Comparison of ENCODE assay signal across 8 cellular contexts in the genomic region with DNA sequence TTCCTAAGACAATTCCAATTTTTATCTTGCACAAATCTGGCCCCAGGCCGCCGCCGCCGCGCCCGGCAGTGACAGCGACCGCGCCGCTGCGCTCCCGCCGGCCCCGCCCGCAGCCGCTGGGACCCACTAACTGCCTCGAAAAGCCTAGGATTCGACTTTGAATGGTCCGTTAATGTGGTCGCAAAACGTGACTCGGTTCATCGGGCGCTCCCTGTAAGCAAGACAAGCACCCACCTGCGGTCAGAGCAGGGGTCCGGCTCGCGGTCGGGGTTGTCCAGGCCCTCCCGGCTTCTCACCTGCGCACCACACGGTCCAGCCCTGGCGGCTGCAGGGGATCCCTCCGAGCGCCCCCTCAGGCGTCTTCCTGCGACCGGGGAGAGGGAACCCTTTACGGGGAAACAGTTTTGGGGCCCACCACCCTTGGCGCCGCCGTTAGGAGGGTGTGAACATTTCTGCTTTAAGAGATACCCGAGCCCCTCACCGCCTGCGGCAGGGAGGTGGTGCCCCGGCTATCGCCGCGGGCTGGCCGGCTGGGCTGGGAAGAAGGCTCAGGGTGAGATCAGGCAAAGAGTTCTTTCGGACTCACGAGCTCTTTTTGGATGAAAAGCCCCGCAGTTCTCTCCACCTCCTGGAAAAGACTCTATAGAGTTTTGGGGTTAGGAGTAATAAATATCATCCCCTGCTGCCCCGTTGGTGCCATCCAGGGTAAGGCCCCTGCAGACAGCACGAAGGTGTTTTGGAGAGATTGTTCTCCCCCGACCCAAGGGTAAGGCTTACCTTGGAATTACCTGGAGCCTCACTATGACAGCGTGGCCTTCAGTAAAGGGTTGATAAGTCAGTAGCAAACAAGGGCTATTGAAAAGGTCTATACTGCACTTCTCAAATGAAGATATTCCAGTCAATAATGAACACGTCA. TPM values are rescaled to one million over a fixed set of nuclear protein-coding genes. Genes with fewer than 3 reads are reported as not detected.
DNase-seq lines count a peak whose midpoint lies in the region; ATAC-seq and TF ChIP-seq lines count a peak whose summit lies in the region.

No MANE protein-coding gene starts in this region.

- peak overlapping the region; percentile 31 to 80 for H3K4me3 Mint-ChIP-seq in CD14-positive monocyte
- peak overlapping the region; percentile 76 for H3K4me3 Mint-ChIP-seq in activated naive CD8-positive, alpha-beta T cell

- H3K27me3 Mint-ChIP-seq in CD14-positive monocyte (ENCODE audit: low read depth in 3 of 3) = peaks cover 34 to 43% (median 35%) of the 10 kb centered on the region in 3 donors
- H3K27me3 Mint-ChIP-seq in activated naive CD8-positive, alpha-beta T cell = peaks cover 22% of the 10 kb centered on the region

- no peak overlapping the region for H3K27ac Mint-ChIP-seq in CD14-positive monocyte
- H3K27ac Mint-ChIP-seq in activated naive CD8-positive, alpha-beta T cell = no peak overlapping the region

- intact Hi-C loops in CD14-positive monocyte (cut with micrococcal nuclease) = no loop called here
- intact Hi-C loops in left colon (cut with DNase I, micrococcal nuclease) = no loop called here
- intact Hi-C loops in sciatic nerve (cut with DNase I) = no loop called here

- DNase-seq in CD14-positive monocyte (ENCODE audit: low spot score) (no peak), left colon (no peak), sciatic nerve (ENCODE audit: low spot score) (no peak)
- DNase-seq in Jurkat, Clone E6-1 (ENCODE audit: low read depth, low spot score) = peak; percentile 63
- DNase-seq in stimulated activated naive CD8-positive, alpha-beta T cell treated with anti-CD3 and anti-CD28 coated beads, Interleukin-15, Interleukin-2, amounts not matched to agents 100 U/mL and 50 U/mL, for 24 hours = peak; percentile 51

- peak; percentile 90 for ATAC-seq in stimulated activated naive CD8-positive, alpha-beta T cell treated with anti-CD3 and anti-CD28 coated beads, Interleukin-15, Interleukin-2, amounts not matched to agents 100 U/mL and 50 U/mL, for 24 hours
- no peak for ATAC-seq in left colon
- ATAC-seq in sciatic nerve = no peak
- ATAC-seq in HG03442 (IDR thresholded peaks at IDR 0.05; ENCODE audit: unreplicated experiment) = no peak

- TF ChIP-seq CTCF in CD14-positive monocyte (IDR thresholded peaks at IDR 0.05) = no peak

- peaks cover 0 to 7% (median 2%) of the 10 kb centered on the region in 7 donors for H3K9me3 Mint-ChIP-seq in CD14-positive monocyte
- no peaks in the 10 kb centered on the region for H3K9me3 Mint-ChIP-seq in activated naive CD8-positive, alpha-beta T cell (ENCODE audit: low read depth)

- peaks cover 14% of the 10 kb centered on the region for H3K4me1 Mint-ChIP-seq in CD14-positive monocyte
- H3K4me1 Mint-ChIP-seq in activated naive CD8-positive, alpha-beta T cell (ENCODE audit: low read depth) = peaks cover 2% of the 10 kb centered on the region

- peaks cover 0 to 3% of the 10 kb centered on the region in 2 donors for H3K36me3 Mint-ChIP-seq in CD14-positive monocyte
- peaks cover 2% of the 10 kb centered on the region for H3K36me3 Mint-ChIP-seq in activated naive CD8-positive, alpha-beta T cell

- peak overlapping the region; percentile 62 for H3K4me3 ChIP-seq in Jurkat, Clone E6-1 (ENCODE audit: low read length)
- peak overlapping the region; percentile 51 for H3K4me3 ChIP-seq in iPS-11a (ENCODE audit: low read depth, low read length)

RNA-seq across cellular contexts. Expression of a gene that starts 13.6 kb away (rescaled TPM):
- polyA plus RNA-seq in CD14-positive monocyte = 1 to 10 TPM; 4.9 to 7.4 TPM
- polyA plus RNA-seq in Jurkat, Clone E6-1 (2012; ENCODE audit: insufficient read depth, insufficient read length) = 10.4 TPM
- total RNA-seq in left colon (10 to 100 TPM; 10.7 to 13.3 TPM), sciatic nerve (29.9 TPM)

RNA-seq across cellular contexts. Expression of a gene that starts 47.2 kb away (rescaled TPM):
- 100 to 1,000 TPM in 1 of 2 donors, 10 to 100 TPM in 1; 67.3 to 222 TPM for polyA plus RNA-seq in CD14-positive monocyte
- not detected for polyA plus RNA-seq in Jurkat, Clone E6-1 (2012; ENCODE audit: insufficient read depth, insufficient read length)
- total RNA-seq in left colon (1 to 10 TPM; 2.1 to 7.4 TPM), sciatic nerve (21.8 TPM)

Comparison
In these comparisons a context has a peak if more than half of its experiments do, and no peak if none do; other contexts are left out.
1. DNase-seq: peak in Jurkat, Clone E6-1 (single experiment) and stimulated activated naive CD8-positive, alpha-beta T cell treated with anti-CD3 and anti-CD28 coated beads, Interleukin-15, Interleukin-2, amounts not matched to agents 100 U/mL and 50 U/mL, for 24 hours (single experiment); none in CD14-positive monocyte (single experiment), left colon (0 of 2) and sciatic nerve (single experiment).